Comparison of ENCODE assay signal across 27 cellular contexts in genomic region chr3:99319450-99319849, GRCh38.
DNase-seq lines count a peak whose midpoint lies in the region; ATAC-seq and TF ChIP-seq lines count a peak whose summit lies in the region.
"Had no signal": no experiment of that assay in that cellular context is flagged by ENCODE, and none has a peak within 500 bp of the region (broad histone marks: within the 10 kb centered on the region; RNA-seq: fewer than 3 reads in every experiment).

No MANE protein-coding gene starts in this region.

- DNase-seq in AG10803 (ENCODE audit: low read depth) (peak; percentile 56), NCI-H226 (peak; percentile 44), choroid plexus epithelial cell (ENCODE audit: low read depth) (peak; percentile 5), osteocyte (ENCODE audit: extremely low spot score, unreplicated experiment) (no peak), adrenal gland (no peak), amniotic stem cell (lab: John Stamatoyannopoulos, UW) (no peak), G401 (ENCODE audit: low spot score) (no peak)
- DNase-seq: activated CD4-positive, CD25-positive, alpha-beta regulatory T cell treated with anti-CD3 and anti-CD28 coated beads, Interleukin-2, amount 50 U/mL, for 72 hours; activated CD8-positive, alpha-beta T cell treated with anti-CD3 and anti-CD28 coated beads for 36 hours; activated gamma-delta T cell treated with Interleukin-2 at 50 U/mL for 16 hours; activated T-cell treated with anti-CD3 and anti-CD28 coated beads for 4 hours; C1 segment of cervical spinal cord; Calu3; cerebellar nuclear complex; effector CD4-positive, alpha-beta T cell; erythroblast; H7; mesendoderm; naive thymus-derived CD4-positive, alpha-beta T cell; NCI-H187 treated with DMSO at 0.1 percent for 48 hours; NCI-H748 treated with DMSO at 0.1 percent for 48 hours; T-cell; upper lobe of left lung had no signal

- H3K9me3 Mint-ChIP-seq in osteocyte (ENCODE audit: unreplicated experiment): peaks cover 4% of the 10 kb centered on the region
- H3K9me3 Mint-ChIP-seq: activated CD8-positive, alpha-beta T cell treated with anti-CD3 and anti-CD28 coated beads for 36 hours had no signal

- H3K4me1 Mint-ChIP-seq in osteocyte (ENCODE audit: unreplicated experiment): peaks cover 65% of the 10 kb centered on the region
- H3K4me1 Mint-ChIP-seq: naive thymus-derived CD4-positive, alpha-beta T cell; T-cell had no signal

- H3K36me3 Mint-ChIP-seq in osteocyte (ENCODE audit: unreplicated experiment): peaks cover 6% of the 10 kb centered on the region
- H3K36me3 Mint-ChIP-seq: naive thymus-derived CD4-positive, alpha-beta T cell; T-cell had no signal

- H3K4me3 Mint-ChIP-seq in osteocyte (ENCODE audit: unreplicated experiment): no peak overlapping the region
- H3K4me3 Mint-ChIP-seq: activated CD8-positive, alpha-beta T cell treated with anti-CD3 and anti-CD28 coated beads for 36 hours; naive thymus-derived CD4-positive, alpha-beta T cell; T-cell had no signal

- H3K27ac Mint-ChIP-seq in osteocyte (ENCODE audit: unreplicated experiment): peak overlapping the region; percentile 93
- H3K27ac Mint-ChIP-seq: activated CD8-positive, alpha-beta T cell treated with anti-CD3 and anti-CD28 coated beads for 36 hours; naive thymus-derived CD4-positive, alpha-beta T cell; T-cell had no signal

- TF ChIP-seq CTCF in AG10803 (conservative IDR thresholded peaks at IDR 0.05; ENCODE audit: low read length) (no peak), choroid plexus epithelial cell (conservative IDR thresholded peaks at IDR 0.05; ENCODE audit: low read depth, low read length) (no peak), osteocyte (IDR thresholded peaks at IDR 0.05) (no peak), adrenal gland (IDR thresholded peaks at IDR 0.05) (no peak)

- 51 to 67% (median 61%) methylated on average over 1 of the region's 1 CpG for WGBS in adrenal gland, 4 donors

- in situ Hi-C loops in G401 (cut with HindIII; ENCODE audit: low sequenced_read_pairs): no loop called here

- H3K4me3 ChIP-seq in AG10803 (ENCODE audit: low read length) (no peak overlapping the region), choroid plexus epithelial cell (ENCODE audit: low read depth, low read length) (no peak overlapping the region), adrenal gland (no peak overlapping the region)
- H3K4me3 ChIP-seq: right atrium auricular region, upper lobe of left lung had no signal

- H3K27me3 ChIP-seq in adrenal gland: no peaks in the 10 kb centered on the region
- H3K27me3 ChIP-seq: right atrium auricular region, upper lobe of left lung had no signal

- H3K27ac ChIP-seq in adrenal gland: no peak overlapping the region
- H3K27ac ChIP-seq: KMS-11, right atrium auricular region, upper lobe of left lung had no signal

- ATAC-seq in GM21526 (IDR thresholded peaks at IDR 0.05; ENCODE audit: low FRiP score, unreplicated experiment): no peak
- ATAC-seq: activated CD8-positive, alpha-beta T cell treated with anti-CD3 and anti-CD28 coated beads for 36 hours; naive thymus-derived CD4-positive, alpha-beta T cell; Right ventricle myocardium inferior; T-cell had no signal

- no peaks in the 10 kb centered on the region for H3K27me3 Mint-ChIP-seq in osteocyte (ENCODE audit: unreplicated experiment)
- H3K27me3 Mint-ChIP-seq: activated CD8-positive, alpha-beta T cell treated with anti-CD3 and anti-CD28 coated beads for 36 hours; naive thymus-derived CD4-positive, alpha-beta T cell; T-cell had no signal

- no peaks in the 10 kb centered on the region for H3K4me1 ChIP-seq in adrenal gland (replicated peaks in 1 of 2)
- H3K4me1 ChIP-seq: right atrium auricular region, upper lobe of left lung had no signal

- no peaks in the 10 kb centered on the region for H3K36me3 ChIP-seq in adrenal gland (replicated peaks in 1 of 2)
- H3K36me3 ChIP-seq: right atrium auricular region, upper lobe of left lung had no signal

- H3K9me3 ChIP-seq in adrenal gland (replicated peaks in 1 of 3): no peaks in the 10 kb centered on the region
- H3K9me3 ChIP-seq: right atrium auricular region, upper lobe of left lung had no signal

- intact Hi-C loops in adrenal gland (cut with DNase I): no loop called here

- TF ChIP-seq POLR2A in adrenal gland (IDR thresholded peaks at IDR 0.05): no peak

Comparison
In these comparisons a context has a peak if more than half of its experiments do, and no peak if none do; other contexts are left out.
1. DNase-seq: peak in AG10803 (single experiment), NCI-H226 (single experiment) and choroid plexus epithelial cell (single experiment); none in osteocyte (single experiment), adrenal gland (0 of 7), amniotic stem cell (single experiment) and G401 (single experiment).